Comparison of ENCODE assay signal across 1 cellular context in genomic region chr1:108183301-108183700, GRCh38.
TF ChIP-seq lines count a peak whose summit lies in the region.

No MANE protein-coding gene starts in this region.

TF ChIP-seq in SK-N-SH, 30 proteins besides CTCF, POLR2A, EP300 and RAD21 (continued from another document):
- TF ChIP-seq, protein P1, sequence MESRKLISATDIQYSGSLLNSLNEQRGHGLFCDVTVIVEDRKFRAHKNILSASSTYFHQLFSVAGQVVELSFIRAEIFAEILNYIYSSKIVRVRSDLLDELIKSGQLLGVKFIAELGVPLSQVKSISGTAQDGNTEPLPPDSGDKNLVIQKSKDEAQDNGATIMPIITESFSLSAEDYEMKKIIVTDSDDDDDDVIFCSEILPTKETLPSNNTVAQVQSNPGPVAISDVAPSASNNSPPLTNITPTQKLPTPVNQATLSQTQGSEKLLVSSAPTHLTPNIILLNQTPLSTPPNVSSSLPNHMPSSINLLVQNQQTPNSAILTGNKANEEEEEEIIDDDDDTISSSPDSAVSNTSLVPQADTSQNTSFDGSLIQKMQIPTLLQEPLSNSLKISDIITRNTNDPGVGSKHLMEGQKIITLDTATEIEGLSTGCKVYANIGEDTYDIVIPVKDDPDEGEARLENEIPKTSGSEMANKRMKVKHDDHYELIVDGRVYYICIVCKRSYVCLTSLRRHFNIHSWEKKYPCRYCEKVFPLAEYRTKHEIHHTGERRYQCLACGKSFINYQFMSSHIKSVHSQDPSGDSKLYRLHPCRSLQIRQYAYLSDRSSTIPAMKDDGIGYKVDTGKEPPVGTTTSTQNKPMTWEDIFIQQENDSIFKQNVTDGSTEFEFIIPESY (IDR thresholded peaks at IDR 0.05; ENCODE audit: borderline replicate concordance, low read depth) = no peak
- TF ChIP-seq, protein P2, sequence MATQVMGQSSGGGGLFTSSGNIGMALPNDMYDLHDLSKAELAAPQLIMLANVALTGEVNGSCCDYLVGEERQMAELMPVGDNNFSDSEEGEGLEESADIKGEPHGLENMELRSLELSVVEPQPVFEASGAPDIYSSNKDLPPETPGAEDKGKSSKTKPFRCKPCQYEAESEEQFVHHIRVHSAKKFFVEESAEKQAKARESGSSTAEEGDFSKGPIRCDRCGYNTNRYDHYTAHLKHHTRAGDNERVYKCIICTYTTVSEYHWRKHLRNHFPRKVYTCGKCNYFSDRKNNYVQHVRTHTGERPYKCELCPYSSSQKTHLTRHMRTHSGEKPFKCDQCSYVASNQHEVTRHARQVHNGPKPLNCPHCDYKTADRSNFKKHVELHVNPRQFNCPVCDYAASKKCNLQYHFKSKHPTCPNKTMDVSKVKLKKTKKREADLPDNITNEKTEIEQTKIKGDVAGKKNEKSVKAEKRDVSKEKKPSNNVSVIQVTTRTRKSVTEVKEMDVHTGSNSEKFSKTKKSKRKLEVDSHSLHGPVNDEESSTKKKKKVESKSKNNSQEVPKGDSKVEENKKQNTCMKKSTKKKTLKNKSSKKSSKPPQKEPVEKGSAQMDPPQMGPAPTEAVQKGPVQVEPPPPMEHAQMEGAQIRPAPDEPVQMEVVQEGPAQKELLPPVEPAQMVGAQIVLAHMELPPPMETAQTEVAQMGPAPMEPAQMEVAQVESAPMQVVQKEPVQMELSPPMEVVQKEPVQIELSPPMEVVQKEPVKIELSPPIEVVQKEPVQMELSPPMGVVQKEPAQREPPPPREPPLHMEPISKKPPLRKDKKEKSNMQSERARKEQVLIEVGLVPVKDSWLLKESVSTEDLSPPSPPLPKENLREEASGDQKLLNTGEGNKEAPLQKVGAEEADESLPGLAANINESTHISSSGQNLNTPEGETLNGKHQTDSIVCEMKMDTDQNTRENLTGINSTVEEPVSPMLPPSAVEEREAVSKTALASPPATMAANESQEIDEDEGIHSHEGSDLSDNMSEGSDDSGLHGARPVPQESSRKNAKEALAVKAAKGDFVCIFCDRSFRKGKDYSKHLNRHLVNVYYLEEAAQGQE (IDR thresholded peaks at IDR 0.05; ENCODE audit: low read depth, low read length) = no peak
- TF ChIP-seq FOSL2 (IDR thresholded peaks at IDR 0.05; ENCODE audit: borderline replicate concordance, low read depth) (no peak), RFX5 (IDR thresholded peaks at IDR 0.05; ENCODE audit: low read length) (no peak), USF2 (IDR thresholded peaks at IDR 0.05; ENCODE audit: borderline replicate concordance, low read depth, low read length) (no peak), CHD2 (IDR thresholded peaks at IDR 0.05; ENCODE audit: low read length, partially characterized antibody) (no peak)
